In the genomic region with DNA sequence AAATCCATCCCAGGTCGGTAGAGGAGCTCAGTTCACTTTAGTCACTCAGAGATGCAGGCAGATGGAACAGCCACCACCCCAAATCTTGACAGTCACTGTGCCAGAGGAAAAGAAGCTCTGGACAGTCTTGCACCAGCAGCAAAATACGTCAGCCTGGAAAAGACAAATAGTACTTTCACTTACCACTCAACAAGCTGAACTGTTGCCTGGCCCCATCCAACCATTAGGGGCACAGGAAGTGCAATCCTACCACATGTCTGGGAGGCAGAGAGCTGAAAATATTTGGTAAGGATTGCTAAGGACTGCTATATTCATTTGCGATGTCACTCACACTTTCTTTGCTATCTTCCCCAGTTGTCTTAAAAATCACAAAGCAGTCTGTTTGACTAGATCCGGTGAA, we compare ENCODE assay signal across 1 cellular context.
TF ChIP-seq lines count a peak whose summit lies in the region.

No MANE protein-coding gene starts in this region.

TF ChIP-seq in GM23338, 12 proteins besides CTCF, POLR2A, EP300 and RAD21 (continued from another document):
- TF ChIP-seq, protein P1, sequence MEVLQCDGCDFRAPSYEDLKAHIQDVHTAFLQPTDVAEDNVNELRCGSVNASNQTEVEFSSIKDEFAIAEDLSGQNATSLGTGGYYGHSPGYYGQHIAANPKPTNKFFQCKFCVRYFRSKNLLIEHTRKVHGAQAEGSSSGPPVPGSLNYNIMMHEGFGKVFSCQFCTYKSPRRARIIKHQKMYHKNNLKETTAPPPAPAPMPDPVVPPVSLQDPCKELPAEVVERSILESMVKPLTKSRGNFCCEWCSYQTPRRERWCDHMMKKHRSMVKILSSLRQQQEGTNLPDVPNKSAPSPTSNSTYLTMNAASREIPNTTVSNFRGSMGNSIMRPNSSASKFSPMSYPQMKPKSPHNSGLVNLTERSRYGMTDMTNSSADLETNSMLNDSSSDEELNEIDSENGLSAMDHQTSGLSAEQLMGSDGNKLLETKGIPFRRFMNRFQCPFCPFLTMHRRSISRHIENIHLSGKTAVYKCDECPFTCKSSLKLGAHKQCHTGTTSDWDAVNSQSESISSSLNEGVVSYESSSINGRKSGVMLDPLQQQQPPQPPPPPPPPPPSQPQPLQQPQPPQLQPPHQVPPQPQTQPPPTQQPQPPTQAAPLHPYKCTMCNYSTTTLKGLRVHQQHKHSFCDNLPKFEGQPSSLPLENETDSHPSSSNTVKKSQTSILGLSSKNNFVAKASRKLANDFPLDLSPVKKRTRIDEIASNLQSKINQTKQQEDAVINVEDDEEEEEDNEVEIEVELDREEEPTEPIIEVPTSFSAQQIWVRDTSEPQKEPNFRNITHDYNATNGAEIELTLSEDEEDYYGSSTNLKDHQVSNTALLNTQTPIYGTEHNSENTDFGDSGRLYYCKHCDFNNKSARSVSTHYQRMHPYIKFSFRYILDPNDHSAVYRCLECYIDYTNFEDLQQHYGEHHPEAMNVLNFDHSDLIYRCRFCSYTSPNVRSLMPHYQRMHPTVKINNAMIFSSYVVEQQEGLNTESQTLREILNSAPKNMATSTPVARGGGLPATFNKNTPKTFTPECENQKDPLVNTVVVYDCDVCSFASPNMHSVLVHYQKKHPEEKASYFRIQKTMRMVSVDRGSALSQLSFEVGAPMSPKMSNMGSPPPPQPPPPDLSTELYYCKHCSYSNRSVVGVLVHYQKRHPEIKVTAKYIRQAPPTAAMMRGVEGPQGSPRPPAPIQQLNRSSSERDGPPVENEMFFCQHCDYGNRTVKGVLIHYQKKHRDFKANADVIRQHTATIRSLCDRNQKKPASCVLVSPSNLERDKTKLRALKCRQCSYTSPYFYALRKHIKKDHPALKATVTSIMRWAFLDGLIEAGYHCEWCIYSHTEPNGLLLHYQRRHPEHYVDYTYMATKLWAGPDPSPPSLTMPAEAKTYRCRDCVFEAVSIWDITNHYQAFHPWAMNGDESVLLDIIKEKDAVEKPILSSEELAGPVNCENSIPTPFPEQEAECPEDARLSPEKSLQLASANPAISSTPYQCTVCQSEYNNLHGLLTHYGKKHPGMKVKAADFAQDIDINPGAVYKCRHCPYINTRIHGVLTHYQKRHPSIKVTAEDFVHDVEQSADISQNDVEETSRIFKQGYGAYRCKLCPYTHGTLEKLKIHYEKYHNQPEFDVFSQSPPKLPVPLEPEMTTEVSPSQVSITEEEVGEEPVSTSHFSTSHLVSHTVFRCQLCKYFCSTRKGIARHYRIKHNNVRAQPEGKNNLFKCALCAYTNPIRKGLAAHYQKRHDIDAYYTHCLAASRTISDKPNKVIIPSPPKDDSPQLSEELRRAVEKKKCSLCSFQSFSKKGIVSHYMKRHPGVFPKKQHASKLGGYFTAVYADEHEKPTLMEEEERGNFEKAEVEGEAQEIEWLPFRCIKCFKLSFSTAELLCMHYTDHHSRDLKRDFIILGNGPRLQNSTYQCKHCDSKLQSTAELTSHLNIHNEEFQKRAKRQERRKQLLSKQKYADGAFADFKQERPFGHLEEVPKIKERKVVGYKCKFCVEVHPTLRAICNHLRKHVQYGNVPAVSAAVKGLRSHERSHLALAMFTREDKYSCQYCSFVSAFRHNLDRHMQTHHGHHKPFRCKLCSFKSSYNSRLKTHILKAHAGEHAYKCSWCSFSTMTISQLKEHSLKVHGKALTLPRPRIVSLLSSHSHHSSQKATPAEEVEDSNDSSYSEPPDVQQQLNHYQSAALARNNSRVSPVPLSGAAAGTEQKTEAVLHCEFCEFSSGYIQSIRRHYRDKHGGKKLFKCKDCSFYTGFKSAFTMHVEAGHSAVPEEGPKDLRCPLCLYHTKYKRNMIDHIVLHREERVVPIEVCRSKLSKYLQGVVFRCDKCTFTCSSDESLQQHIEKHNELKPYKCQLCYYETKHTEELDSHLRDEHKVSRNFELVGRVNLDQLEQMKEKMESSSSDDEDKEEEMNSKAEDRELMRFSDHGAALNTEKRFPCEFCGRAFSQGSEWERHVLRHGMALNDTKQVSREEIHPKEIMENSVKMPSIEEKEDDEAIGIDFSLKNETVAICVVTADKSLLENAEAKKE (CRISPR knock-in tag; IDR thresholded peaks at IDR 0.05) = no peak
- no peak for TF ChIP-seq POLR2AphosphoS5 (IDR thresholded peaks at IDR 0.05; ENCODE audit: low read depth)
- no peak for TF ChIP-seq NANOG (IDR thresholded peaks at IDR 0.05; ENCODE audit: borderline replicate concordance)
- TF ChIP-seq, protein P2, sequence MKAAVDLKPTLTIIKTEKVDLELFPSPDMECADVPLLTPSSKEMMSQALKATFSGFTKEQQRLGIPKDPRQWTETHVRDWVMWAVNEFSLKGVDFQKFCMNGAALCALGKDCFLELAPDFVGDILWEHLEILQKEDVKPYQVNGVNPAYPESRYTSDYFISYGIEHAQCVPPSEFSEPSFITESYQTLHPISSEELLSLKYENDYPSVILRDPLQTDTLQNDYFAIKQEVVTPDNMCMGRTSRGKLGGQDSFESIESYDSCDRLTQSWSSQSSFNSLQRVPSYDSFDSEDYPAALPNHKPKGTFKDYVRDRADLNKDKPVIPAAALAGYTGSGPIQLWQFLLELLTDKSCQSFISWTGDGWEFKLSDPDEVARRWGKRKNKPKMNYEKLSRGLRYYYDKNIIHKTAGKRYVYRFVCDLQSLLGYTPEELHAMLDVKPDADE (IDR thresholded peaks at IDR 0.05) = no peak
